In genomic region chrX:10089378-10089795, GRCh38 we compare ENCODE assay signal across 14 cellular contexts.
DNase-seq lines count a peak whose midpoint lies in the region; ATAC-seq, FAIRE-seq and TF ChIP-seq lines count a peak whose summit lies in the region.
"Had no signal": no experiment of that assay in that cellular context is flagged by ENCODE, and none has a peak within 500 bp of the region (broad histone marks: within the 10 kb centered on the region; RNA-seq: fewer than 3 reads in every experiment).

No MANE protein-coding gene starts in this region.

- H3K9me3 ChIP-seq in breast epithelium (no peaks in the 10 kb centered on the region), pancreas (no peaks in the 10 kb centered on the region), uterus (no peaks in the 10 kb centered on the region), BE2C (no peaks in the 10 kb centered on the region)
- H3K9me3 ChIP-seq: tibial artery had no signal

- no peak for FAIRE-seq in pancreas (lab: Jason Lieb, UNC)

- TF ChIP-seq CTCF in breast epithelium (IDR thresholded peaks at IDR 0.05), result no peak
- TF ChIP-seq CTCF in pancreas (IDR thresholded peaks at IDR 0.05), result no peak
- no peak for TF ChIP-seq CTCF in uterus (IDR thresholded peaks at IDR 0.05)
- no peak for TF ChIP-seq CTCF in BE2C (IDR thresholded peaks at IDR 0.05; ENCODE audit: low read depth, low read length)

- DNase-seq in EH (ENCODE audit: low read depth), result peak; percentile 34
- peak; percentile 45 for DNase-seq in NCI-H1092 treated with DMSO at 0.1 percent for 48 hours (lab: John Stamatoyannopoulos, UW)
- no peak for DNase-seq in breast epithelium (ENCODE audit: low spot score in 2 of 2)
- DNase-seq in pancreas, result peak in 1 of 6 donors; percentile 28
- no peak for DNase-seq in NCI-H2227 (lab: John Stamatoyannopoulos, UW; ENCODE audit: unreplicated experiment)
- DNase-seq in uterus, result no peak
- DNase-seq in BE2C, result no peak
- DNase-seq: activated CD4-positive, alpha-beta T cell treated with anti-CD3 and anti-CD28 coated beads for 48 hours; naive thymus-derived CD4-positive, alpha-beta T cell; NCI-H1417; NCI-H774; T-helper 2 cell; tibial artery had no signal

- intact Hi-C loops in breast epithelium (cut with DNase I; ENCODE audit: low total_unique reads) (no loop called here), pancreas (cut with DNase I) (no loop called here), uterus (cut with DNase I; ENCODE audit: low total_unique reads) (no loop called here)

- H3K27me3 ChIP-seq in breast epithelium (peaks cover 0 to 15% of the 10 kb centered on the region in 2 donors), pancreas (no peaks in the 10 kb centered on the region), uterus (no peaks in the 10 kb centered on the region), BE2C (no peaks in the 10 kb centered on the region)
- H3K27me3 ChIP-seq: tibial artery had no signal

- TF ChIP-seq POLR2A in breast epithelium (IDR thresholded peaks at IDR 0.05), result no peak
- no peak for TF ChIP-seq POLR2A in uterus (IDR thresholded peaks at IDR 0.05)

- H3K4me1 ChIP-seq in breast epithelium (no peaks in the 10 kb centered on the region), pancreas (no peaks in the 10 kb centered on the region), uterus (no peaks in the 10 kb centered on the region), BE2C (no peaks in the 10 kb centered on the region)

- ATAC-seq in pancreas (peak; percentile 59 to 81 (median 77)), HG02970 (IDR thresholded peaks at IDR 0.05; ENCODE audit: low FRiP score, unreplicated experiment) (no peak)
- ATAC-seq: naive thymus-derived CD4-positive, alpha-beta T cell had no signal

- WGBS in pancreas, 2 donors, result 26 to 47% methylated on average over 3 of the region's 3 CpGs

- H3K27ac ChIP-seq in breast epithelium, result peak overlapping the region; percentile 8 to 25
- H3K27ac ChIP-seq in pancreas, result peak overlapping the region in 2 of 4 donors; percentile 10 to 24
- H3K27ac ChIP-seq in uterus, result no peak overlapping the region
- H3K27ac ChIP-seq: tibial artery had no signal

- H3K4me3 ChIP-seq in breast epithelium (no peak overlapping the region), pancreas (no peak overlapping the region), uterus (no peak overlapping the region), BE2C (ENCODE audit: low read depth, low read length) (no peak overlapping the region)
- H3K4me3 ChIP-seq: tibial artery had no signal

- no peaks in the 10 kb centered on the region for H3K36me3 ChIP-seq in breast epithelium
- no peaks in the 10 kb centered on the region for H3K36me3 ChIP-seq in pancreas
- no peaks in the 10 kb centered on the region for H3K36me3 ChIP-seq in uterus
- no peaks in the 10 kb centered on the region for H3K36me3 ChIP-seq in BE2C

Comparison
In these comparisons a context has a peak if more than half of its experiments do, and no peak if none do; other contexts are left out.
1. DNase-seq: peak in EH (single experiment) and NCI-H1092 treated with DMSO at 0.1 percent for 48 hours (single experiment); none in breast epithelium (0 of 2), NCI-H2227 (single experiment), uterus (0 of 2) and BE2C (single experiment).
2. H3K27ac ChIP-seq: peak in breast epithelium (2 of 2); none in uterus (0 of 2).